ENCODE assay signal across 27 cellular contexts in genomic region chr12:19021646-19022045, GRCh38.
DNase-seq lines count a peak whose midpoint lies in the region; ATAC-seq, FAIRE-seq and TF ChIP-seq lines count a peak whose summit lies in the region.
"Had no signal": no experiment of that assay in that cellular context is flagged by ENCODE, and none has a peak within 500 bp of the region (broad histone marks: within the 10 kb centered on the region; RNA-seq: fewer than 3 reads in every experiment).

No MANE protein-coding gene starts in this region.

- ATAC-seq in left lobe of liver (peak; percentile 82), HG03520 (IDR thresholded peaks at IDR 0.05; ENCODE audit: unreplicated experiment) (no peak)
- ATAC-seq: GM12878 had no signal

- H3K27me3 ChIP-seq in astrocyte (ENCODE audit: insufficient read depth, low read length): no peaks in the 10 kb centered on the region
- H3K27me3 ChIP-seq in small intestine (ENCODE audit: control insufficient read depth in 2 of 2, insufficient read depth in 2 of 2, low read length in 2 of 2): no peaks in the 10 kb centered on the region
- H3K27me3 ChIP-seq: neutrophil, stomach, tibial nerve had no signal

- no peak for TF ChIP-seq CTCF in astrocyte (IDR thresholded peaks at IDR 0.05; ENCODE audit: insufficient read depth, low read depth, low read length)
- no peak for TF ChIP-seq CTCF in chondrocyte (IDR thresholded peaks at IDR 0.05)

- no peaks in the 10 kb centered on the region for H3K27me3 Mint-ChIP-seq in astrocyte (ENCODE audit: low read depth, unreplicated experiment)
- H3K27me3 Mint-ChIP-seq in chondrocyte (ENCODE audit: low read depth): no peaks in the 10 kb centered on the region

- H3K9ac ChIP-seq in astrocyte (ENCODE audit: low read length): no peak overlapping the region

- no peaks in the 10 kb centered on the region for H3K36me3 Mint-ChIP-seq in astrocyte (ENCODE audit: low read depth, unreplicated experiment)
- H3K36me3 Mint-ChIP-seq in chondrocyte (ENCODE audit: low read depth): no peaks in the 10 kb centered on the region

- H3K36me3 ChIP-seq in astrocyte (ENCODE audit: insufficient read depth, low read length) (no peaks in the 10 kb centered on the region), small intestine (ENCODE audit: control insufficient read depth in 2 of 2, insufficient read depth in 2 of 2, low read length in 2 of 2) (no peaks in the 10 kb centered on the region)
- H3K36me3 ChIP-seq: neutrophil, stomach, tibial nerve had no signal

- H3K27ac Mint-ChIP-seq in astrocyte (ENCODE audit: unreplicated experiment) (no peak overlapping the region), chondrocyte (ENCODE audit: unreplicated experiment) (no peak overlapping the region)

- no peak overlapping the region for H3K4me3 ChIP-seq in astrocyte (ENCODE audit: insufficient read depth, low read depth, low read length)
- no peak overlapping the region for H3K4me3 ChIP-seq in small intestine (ENCODE audit: low read depth in 1 of 2, low read length in 2 of 2)
- H3K4me3 ChIP-seq: GM12878, stomach, tibial nerve had no signal

- no peak overlapping the region for H3K27ac ChIP-seq in astrocyte (ENCODE audit: low read depth, low read length)
- no peak overlapping the region for H3K27ac ChIP-seq in small intestine (ENCODE audit: low read depth in 1 of 2, low read length in 1 of 2)
- H3K27ac ChIP-seq: C4-2B, neutrophil, tibial nerve, VCaP had no signal

- FAIRE-seq in astrocyte (lab: Jason Lieb, UNC) (no peak), small intestine (lab: Jason Lieb, UNC) (no peak)
- FAIRE-seq: endometrium, GM12878, keratinocyte had no signal

- H3K9me3 Mint-ChIP-seq in astrocyte (ENCODE audit: unreplicated experiment): no peaks in the 10 kb centered on the region
- no peaks in the 10 kb centered on the region for H3K9me3 Mint-ChIP-seq in chondrocyte (ENCODE audit: low read depth)

- DNase-seq in EH (ENCODE audit: low read depth) (peak; percentile 24), astrocyte (ENCODE audit: low read depth) (peak; percentile 40), left lobe of liver (ENCODE audit: low spot score) (no peak), small intestine (peak; percentile 48), chondrocyte (ENCODE audit: low spot score) (no peak), iPS-NIHi7 (ENCODE audit: extremely low spot score) (no peak)
- DNase-seq: activated CD4-positive, alpha-beta T cell treated with anti-CD3 and anti-CD28 coated beads for 4 hours; activated gamma-delta T cell; activated T-cell treated with anti-CD3 and anti-CD28 coated beads, Interleukin-2, amount 50 U/mL, for 1 hour; Caco-2; central memory CD4-positive, alpha-beta T cell; dermis blood vessel endothelial cell; Karpas-422; NCI-H1694; NCI-H510A; Right ventricle myocardium superior; stimulated activated CD4-positive, alpha-beta T cell treated with anti-CD3 and anti-CD28 coated beads, Interleukin-2, amount 100 ng/mL, for 24 hours; stomach; T-helper 9 cell had no signal

- no peak overlapping the region for H2AFZ ChIP-seq in astrocyte (ENCODE audit: low read depth, low read length)

- H3K9me3 ChIP-seq in astrocyte (ENCODE audit: insufficient read depth, low read depth, low read length) (no peaks in the 10 kb centered on the region), small intestine (ENCODE audit: control insufficient read depth, low read depth) (no peaks in the 10 kb centered on the region)
- H3K9me3 ChIP-seq: Caco-2, neutrophil, stomach, tibial nerve had no signal

- no peak overlapping the region for H3K4me3 Mint-ChIP-seq in astrocyte (ENCODE audit: unreplicated experiment)
- no peak overlapping the region for H3K4me3 Mint-ChIP-seq in chondrocyte (ENCODE audit: unreplicated experiment)

- WGBS in small intestine, 3 donors: 11 to 25% (median 16%) methylated on average over 1 of the region's 1 CpG

- H3K4me1 Mint-ChIP-seq in astrocyte (ENCODE audit: low read depth, unreplicated experiment): peaks cover 21% of the 10 kb centered on the region
- peaks cover 19% of the 10 kb centered on the region for H3K4me1 Mint-ChIP-seq in chondrocyte (ENCODE audit: low read depth)

- no peaks in the 10 kb centered on the region for H3K79me2 ChIP-seq in astrocyte (ENCODE audit: insufficient read depth, low read length)

- no peak overlapping the region for H3K4me2 ChIP-seq in astrocyte (ENCODE audit: low read length)

- peaks cover 7% of the 10 kb centered on the region for H3K4me1 ChIP-seq in astrocyte (ENCODE audit: insufficient read depth, low read length)
- no peaks in the 10 kb centered on the region for H3K4me1 ChIP-seq in small intestine (ENCODE audit: control insufficient read depth in 2 of 2, insufficient read depth in 1 of 2, low read depth in 1 of 2, low read length in 1 of 2)
- H3K4me1 ChIP-seq: tibial nerve had no signal

- H4K20me1 ChIP-seq in astrocyte (ENCODE audit: insufficient read depth, low read length): no peaks in the 10 kb centered on the region

Comparison
In these comparisons a context has a peak if more than half of its experiments do, and no peak if none do; other contexts are left out.
1. DNase-seq: peak in EH (single experiment), astrocyte (single experiment) and small intestine (single experiment); none in left lobe of liver (single experiment), chondrocyte (single experiment) and iPS-NIHi7 (single experiment).